Comparison of ENCODE assay signal across 8 cellular contexts in the genomic region with DNA sequence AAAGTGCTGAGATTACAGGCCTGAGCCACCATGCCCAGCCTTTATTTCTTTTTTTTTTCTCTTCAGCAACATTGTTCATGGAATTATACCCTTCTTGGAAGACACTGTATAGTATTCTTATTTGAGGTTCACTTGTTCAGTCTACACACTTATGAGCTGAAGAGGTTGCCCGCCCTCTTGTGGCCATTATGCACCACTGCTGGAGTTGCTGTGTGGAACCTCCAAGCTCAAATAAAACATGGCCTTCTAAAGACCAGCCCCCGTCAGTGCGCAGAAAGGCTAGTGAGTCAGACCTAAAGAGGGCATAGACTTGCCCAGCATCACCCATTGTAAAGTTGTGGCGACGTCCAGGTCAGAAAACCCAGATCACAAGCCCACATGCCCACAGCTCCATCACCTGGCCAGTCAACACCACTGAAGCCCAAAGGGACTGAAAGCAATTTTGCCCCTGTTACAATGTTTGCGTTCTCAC. TPM values are rescaled to one million over a fixed set of nuclear protein-coding genes. Genes with fewer than 3 reads are reported as not detected.
DNase-seq lines count a peak whose midpoint lies in the region; ATAC-seq and TF ChIP-seq lines count a peak whose summit lies in the region.

No MANE protein-coding gene starts in this region.

- intact Hi-C loops in sigmoid colon (cut with DNase I), result loop anchor here (1.0 kb wide), 1 partner anchor 186 kb away; no protein-coding TSS in a partner anchor

- H3K36me3 ChIP-seq in sigmoid colon, result no peaks in the 10 kb centered on the region

- WGBS in sigmoid colon, 2 donors, result 8 to 20% methylated on average over 6 of the region's 6 CpGs

- H3K27me3 ChIP-seq in sigmoid colon, result no peaks in the 10 kb centered on the region

- H3K9me3 ChIP-seq in sigmoid colon, result no peaks in the 10 kb centered on the region

- H3K4me1 ChIP-seq in sigmoid colon, result peaks cover 0 to 9% (median 4%) of the 10 kb centered on the region in 4 donors

- ATAC-seq in HG03135 (IDR thresholded peaks at IDR 0.05; ENCODE audit: unreplicated experiment), result no peak

- H3K4me3 ChIP-seq in sigmoid colon, result no peak overlapping the region

- peak; percentile 67 to 84 (median 82) for TF ChIP-seq CTCF in sigmoid colon (IDR thresholded peaks at IDR 0.05)

- no peak for TF ChIP-seq POLR2A in sigmoid colon (IDR thresholded peaks at IDR 0.05)

- TF ChIP-seq EP300 in sigmoid colon (IDR thresholded peaks at IDR 0.05), result no peak

- no peak overlapping the region for H3K27ac ChIP-seq in sigmoid colon

- DNase-seq in DMS53 treated with DMSO at 0.1 percent for 48 hours (lab: John Stamatoyannopoulos, UW; ENCODE audit: unreplicated experiment) (peak; percentile 93), HCEC 1CT (peak; percentile 85), NCI-H146 (lab: John Stamatoyannopoulos, UW) (peak; percentile 80), T-helper 1 cell (peak in 4 of 5 donors; percentile 23 to 70 (median 39)), anterior cingulate cortex (lab: John Stamatoyannopoulos, UW) (peak in 51 of 58 donors; percentile 2 to 85 (median 56)), hepatic stellate cell (ENCODE audit: low spot score) (peak; percentile 74), sigmoid colon (peak; percentile 86)

RNA-seq across cellular contexts. Expression of gene LURAP1, which starts 20.4 kb away (rescaled TPM):
- total RNA-seq in sigmoid colon, result 10 to 100 TPM in 1 of 4 donors, 1 to 10 TPM in 3; 3.0 to 10.8 (median 9.2) TPM
- polyA plus RNA-seq in sigmoid colon, result under 1 TPM in 2 of 3 donors, not detected in 1; 0.60 to 0.95 TPM

RNA-seq across cellular contexts. Expression of gene RAD54L, which starts 24.1 kb away (rescaled TPM):
- not detected for total RNA-seq in sigmoid colon
- 10 to 100 TPM in 1 of 3 donors, 1 to 10 TPM in 1, not detected in 1; 1.4 to 11.2 TPM for polyA plus RNA-seq in sigmoid colon

RNA-seq across cellular contexts. Expression of gene POMGNT1, which starts 25.3 kb away (rescaled TPM):
- total RNA-seq in sigmoid colon, result 10 to 100 TPM; 29.9 to 37.4 (median 33.5) TPM
- 10 to 100 TPM in 1 of 3 donors, 1 to 10 TPM in 2; 5.5 to 19.8 (median 9.0) TPM for polyA plus RNA-seq in sigmoid colon

RNA-seq across cellular contexts. Expression of gene P3R3URF, which starts 47.2 kb away (rescaled TPM):
- total RNA-seq in sigmoid colon, result not detected
- polyA plus RNA-seq in sigmoid colon, result not detected

RNA-seq across cellular contexts. Expression of gene TSPAN1, which starts 48.6 kb away (rescaled TPM):
- 1 to 10 TPM in 2 of 4 donors, under 1 TPM in 2; 0.95 to 8.9 (median 2.2) TPM for total RNA-seq in sigmoid colon
- 1,000 to 10,000 TPM in 1 of 3 donors, 100 to 1,000 TPM in 2; 300 to 1,233 (median 443) TPM for polyA plus RNA-seq in sigmoid colon

Comparison
In these comparisons a context has a peak if more than half of its experiments do, and no peak if none do; other contexts are left out.
1. DNase-seq: peak in every context shown above with its lines; median percentile 93 in DMS53 treated with DMSO at 0.1 percent for 48 hours; 86 in sigmoid colon; 85 in HCEC 1CT; 80 in NCI-H146; 74 in hepatic stellate cell; 56 in anterior cingulate cortex; 39 in T-helper 1 cell.